Comparison of ENCODE assay signal across 1 cellular context in genomic region chr5:76818844-76819831, GRCh38.
TF ChIP-seq lines count a peak whose summit lies in the region.

A gene with protein sequence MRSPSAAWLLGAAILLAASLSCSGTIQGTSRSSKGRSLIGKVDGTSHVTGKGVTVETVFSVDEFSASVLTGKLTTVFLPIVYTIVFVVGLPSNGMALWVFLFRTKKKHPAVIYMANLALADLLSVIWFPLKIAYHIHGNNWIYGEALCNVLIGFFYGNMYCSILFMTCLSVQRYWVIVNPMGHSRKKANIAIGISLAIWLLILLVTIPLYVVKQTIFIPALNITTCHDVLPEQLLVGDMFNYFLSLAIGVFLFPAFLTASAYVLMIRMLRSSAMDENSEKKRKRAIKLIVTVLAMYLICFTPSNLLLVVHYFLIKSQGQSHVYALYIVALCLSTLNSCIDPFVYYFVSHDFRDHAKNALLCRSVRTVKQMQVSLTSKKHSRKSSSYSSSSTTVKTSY (plus strand): TSS chr5:76819030. CDS start chr5:76819183, 153 bp downstream.

TF ChIP-seq in HEK293, 187 proteins besides CTCF, POLR2A, EP300 and RAD21 (continued from another document):
- TF ChIP-seq, protein P1, sequence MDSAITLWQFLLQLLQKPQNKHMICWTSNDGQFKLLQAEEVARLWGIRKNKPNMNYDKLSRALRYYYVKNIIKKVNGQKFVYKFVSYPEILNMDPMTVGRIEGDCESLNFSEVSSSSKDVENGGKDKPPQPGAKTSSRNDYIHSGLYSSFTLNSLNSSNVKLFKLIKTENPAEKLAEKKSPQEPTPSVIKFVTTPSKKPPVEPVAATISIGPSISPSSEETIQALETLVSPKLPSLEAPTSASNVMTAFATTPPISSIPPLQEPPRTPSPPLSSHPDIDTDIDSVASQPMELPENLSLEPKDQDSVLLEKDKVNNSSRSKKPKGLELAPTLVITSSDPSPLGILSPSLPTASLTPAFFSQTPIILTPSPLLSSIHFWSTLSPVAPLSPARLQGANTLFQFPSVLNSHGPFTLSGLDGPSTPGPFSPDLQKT (IDR thresholded peaks at IDR 0.05; ENCODE audit: borderline replicate concordance, low read depth, low read length), result no peak
- 0 out of 2 replicates have a peak, but pooled peaks have one; percentile 57 for TF ChIP-seq KLF10 (tag by site-specific recombination; IDR thresholded peaks at IDR 0.05)
- peak; percentile 82 for TF ChIP-seq YY2 (tag by site-specific recombination; IDR thresholded peaks at IDR 0.05)
- TF ChIP-seq ZNF394 (tag by site-specific recombination; IDR thresholded peaks at IDR 0.05; ENCODE audit: borderline replicate concordance), result peak; percentile 97
- TF ChIP-seq ZNF341 (tag by site-specific recombination; IDR thresholded peaks at IDR 0.05; ENCODE audit: low read depth), result peak; percentile 70; the same call in 1 of the 2 replicates
- TF ChIP-seq, protein P2, sequence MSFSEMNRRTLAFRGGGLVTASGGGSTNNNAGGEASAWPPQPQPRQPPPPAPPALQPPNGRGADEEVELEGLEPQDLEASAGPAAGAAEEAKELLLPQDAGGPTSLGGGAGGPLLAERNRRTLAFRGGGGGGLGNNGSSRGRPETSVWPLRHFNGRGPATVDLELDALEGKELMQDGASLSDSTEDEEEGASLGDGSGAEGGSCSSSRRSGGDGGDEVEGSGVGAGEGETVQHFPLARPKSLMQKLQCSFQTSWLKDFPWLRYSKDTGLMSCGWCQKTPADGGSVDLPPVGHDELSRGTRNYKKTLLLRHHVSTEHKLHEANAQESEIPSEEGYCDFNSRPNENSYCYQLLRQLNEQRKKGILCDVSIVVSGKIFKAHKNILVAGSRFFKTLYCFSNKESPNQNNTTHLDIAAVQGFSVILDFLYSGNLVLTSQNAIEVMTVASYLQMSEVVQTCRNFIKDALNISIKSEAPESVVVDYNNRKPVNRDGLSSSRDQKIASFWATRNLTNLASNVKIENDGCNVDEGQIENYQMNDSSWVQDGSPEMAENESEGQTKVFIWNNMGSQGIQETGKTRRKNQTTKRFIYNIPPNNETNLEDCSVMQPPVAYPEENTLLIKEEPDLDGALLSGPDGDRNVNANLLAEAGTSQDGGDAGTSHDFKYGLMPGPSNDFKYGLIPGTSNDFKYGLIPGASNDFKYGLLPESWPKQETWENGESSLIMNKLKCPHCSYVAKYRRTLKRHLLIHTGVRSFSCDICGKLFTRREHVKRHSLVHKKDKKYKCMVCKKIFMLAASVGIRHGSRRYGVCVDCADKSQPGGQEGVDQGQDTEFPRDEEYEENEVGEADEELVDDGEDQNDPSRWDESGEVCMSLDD (tag by site-specific recombination; IDR thresholded peaks at IDR 0.05), result peak; percentile 56; the same call in 1 of the 2 replicates
- peak; percentile 93 for TF ChIP-seq IKZF3 (tag by site-specific recombination; IDR thresholded peaks at IDR 0.05)
- peak; percentile 21; the same call in 1 of the 2 replicates for TF ChIP-seq ZNF843 (tag by site-specific recombination; IDR thresholded peaks at IDR 0.05)
- TF ChIP-seq ZNF549 (tag by site-specific recombination; IDR thresholded peaks at IDR 0.05), result no peak
- TF ChIP-seq PRDM10 (tag by site-specific recombination; IDR thresholded peaks at IDR 0.05), result peak; percentile 68
- peak; percentile 77; the same call in 1 of the 2 replicates for TF ChIP-seq ZBTB20 (tag by site-specific recombination; IDR thresholded peaks at IDR 0.05)
- peak; percentile 95 for TF ChIP-seq ZEB2 (tag by site-specific recombination; IDR thresholded peaks at IDR 0.05)
- peak; percentile 87 for TF ChIP-seq KLF9 (tag by site-specific recombination; IDR thresholded peaks at IDR 0.05; ENCODE audit: low read depth)
- no peak for TF ChIP-seq ZBTB7A (tag by site-specific recombination; IDR thresholded peaks at IDR 0.05; ENCODE audit: low read depth)
- peak; percentile 25; the same call in 1 of the 2 replicates for TF ChIP-seq ZFP37 (tag by site-specific recombination; IDR thresholded peaks at IDR 0.05)
- peak; percentile 80 for TF ChIP-seq SP3 (tag by site-specific recombination; IDR thresholded peaks at IDR 0.05)
- 0 out of 2 replicates have a peak, but pooled peaks have one; percentile 18 for TF ChIP-seq GLI4 (tag by site-specific recombination; IDR thresholded peaks at IDR 0.05)
- TF ChIP-seq ZNF510 (tag by site-specific recombination; IDR thresholded peaks at IDR 0.05; ENCODE audit: insufficient replicate concordance), result no peak
- TF ChIP-seq PATZ1 (tag by site-specific recombination; IDR thresholded peaks at IDR 0.05), result peak; percentile 94
- TF ChIP-seq ZNF184 (tag by site-specific recombination; IDR thresholded peaks at IDR 0.05), result no peak
- no peak for TF ChIP-seq ZNF133 (tag by site-specific recombination; IDR thresholded peaks at IDR 0.05)
- TF ChIP-seq ZNF398 (tag by site-specific recombination; IDR thresholded peaks at IDR 0.05), result peak; percentile 78
- TF ChIP-seq ZBTB8A (tag by site-specific recombination; IDR thresholded peaks at IDR 0.05), result peak; percentile 48
- no peak for TF ChIP-seq ZNF26 (tag by site-specific recombination; IDR thresholded peaks at IDR 0.05)
- 0 out of 2 replicates have a peak, but pooled peaks have one; percentile 36 for TF ChIP-seq ZNF660 (tag by site-specific recombination; IDR thresholded peaks at IDR 0.05)
- TF ChIP-seq TRIM28 (IDR thresholded peaks at IDR 0.05; ENCODE audit: borderline replicate concordance, low read length), result no peak
- no peak for TF ChIP-seq ZNF280C (tag by site-specific recombination; IDR thresholded peaks at IDR 0.05)
- no peak; the same call in 1 of the 2 replicates for TF ChIP-seq ZNF777 (tag by site-specific recombination; IDR thresholded peaks at IDR 0.05; ENCODE audit: borderline replicate concordance)
- TF ChIP-seq ZBTB48 (tag by site-specific recombination; IDR thresholded peaks at IDR 0.05), result peak; percentile 93
- 0 out of 2 replicates have a peak, but pooled peaks have one; percentile 5 for TF ChIP-seq EGR2 (tag by site-specific recombination; IDR thresholded peaks at IDR 0.05; ENCODE audit: low read depth)
- no peak for TF ChIP-seq ZNF155 (tag by site-specific recombination; IDR thresholded peaks at IDR 0.05)
- no peak for TF ChIP-seq ZNF544 (tag by site-specific recombination; IDR thresholded peaks at IDR 0.05)
- TF ChIP-seq REPIN1 (tag by site-specific recombination; IDR thresholded peaks at IDR 0.05; ENCODE audit: low read depth), result no peak
- TF ChIP-seq ZSCAN30 (tag by site-specific recombination; IDR thresholded peaks at IDR 0.05), result peak; percentile 9; the same call in 1 of the 2 replicates
- TF ChIP-seq ZSCAN23 (tag by site-specific recombination; IDR thresholded peaks at IDR 0.05), result no peak
- TF ChIP-seq KLF8 (tag by site-specific recombination; IDR thresholded peaks at IDR 0.05), result peak; percentile 92
- peak; percentile 53; the same call in 1 of the 2 replicates for TF ChIP-seq KLF17 (tag by site-specific recombination; IDR thresholded peaks at IDR 0.05)
- peak; percentile 67 for TF ChIP-seq ZNF501 (tag by site-specific recombination; IDR thresholded peaks at IDR 0.05)
- TF ChIP-seq ZNF174 (tag by site-specific recombination; IDR thresholded peaks at IDR 0.05), result no peak
- peak; percentile 39 for TF ChIP-seq ZNF423 (tag by site-specific recombination; IDR thresholded peaks at IDR 0.05)
- TF ChIP-seq SP2 (tag by site-specific recombination; IDR thresholded peaks at IDR 0.05), result peak; percentile 74
- peak; percentile 83 for TF ChIP-seq ZIC2 (tag by site-specific recombination; IDR thresholded peaks at IDR 0.05)
- no peak for TF ChIP-seq SCRT2 (tag by site-specific recombination; IDR thresholded peaks at IDR 0.05)
